Comparison of ENCODE assay signal across 6 cellular contexts in the genomic region with DNA sequence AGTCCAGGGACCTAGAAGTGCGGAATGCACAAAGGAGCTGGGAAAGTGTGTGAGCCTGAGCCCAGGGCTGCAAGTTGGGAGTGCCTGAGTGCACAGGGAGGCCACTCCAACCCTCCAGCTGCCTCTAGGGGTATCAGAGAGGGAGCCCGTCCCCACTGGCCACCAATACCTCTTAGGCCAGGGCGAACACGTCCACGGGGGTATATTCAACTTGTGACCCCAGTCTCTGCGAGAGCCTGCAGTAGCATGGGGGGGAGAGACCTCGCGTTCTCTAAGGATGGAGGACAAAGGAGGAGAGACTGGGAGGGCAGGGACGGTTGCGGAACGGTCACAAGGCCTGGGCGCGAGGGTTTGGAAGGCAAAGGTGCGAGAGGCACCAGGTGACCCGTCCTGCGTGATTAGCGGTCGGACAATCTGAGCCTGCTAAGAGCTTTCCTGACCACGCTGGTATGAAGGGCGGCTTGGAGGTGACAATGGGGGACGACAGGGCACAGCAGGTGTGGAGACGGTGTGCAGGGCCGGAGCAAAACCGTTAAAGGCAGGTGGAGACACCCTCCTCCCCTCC. TPM values are rescaled to one million over a fixed set of nuclear protein-coding genes. Genes with fewer than 3 reads are reported as not detected.
DNase-seq lines count a peak whose midpoint lies in the region; TF ChIP-seq lines count a peak whose summit lies in the region.

No MANE protein-coding gene starts in this region.

- CTCF ChIA-PET in A673 (lab: Charles Lee) = no interaction called here

- H3K27ac ChIP-seq in A673 (ENCODE audit: low read depth, low read length, poor library complexity, severe bottlenecking) = peak overlapping the region; percentile 90
- H3K27ac ChIP-seq in subcutaneous abdominal adipose tissue (ENCODE audit: low read depth, low read length) = peak overlapping the region; percentile 50

- intact Hi-C loops in A673 (cut with micrococcal nuclease; ENCODE audit: unreplicated experiment) = no loop called here

- no TSS peak for BruUV-seq in A673 (replicated peaks; lab: Mats Ljungman, UMichigan)

- TF ChIP-seq CTCF in A673 (conservative IDR thresholded peaks at IDR 0.05; ENCODE audit: low read depth, low read length) (no peak), fibroblast of villous mesenchyme (IDR thresholded peaks at IDR 0.05; ENCODE audit: insufficient read depth, low read depth, low read length) (no peak)

- peak overlapping the region; percentile 67 for H3K4me3 ChIP-seq in A673 (ENCODE audit: low read depth, low read length, poor library complexity, severe bottlenecking)
- peak overlapping the region; percentile 66 for H3K4me3 ChIP-seq in fibroblast of villous mesenchyme (ENCODE audit: low read depth, low read length)
- H3K4me3 ChIP-seq in subcutaneous abdominal adipose tissue (ENCODE audit: low read depth in 1 of 5, low read length in 5 of 5) = peak overlapping the region; percentile 61 to 81 (median 77)

- H3K36me3 ChIP-seq in A673 (ENCODE audit: insufficient read depth, low read length, poor library complexity, severe bottlenecking) (peaks cover 5% of the 10 kb centered on the region), subcutaneous abdominal adipose tissue (ENCODE audit: control insufficient read depth in 5 of 5, insufficient read depth in 5 of 5, low read length in 5 of 5) (peaks cover 0 to 32% (median 25%) of the 10 kb centered on the region in 5 donors)

- POLR2A ChIA-PET in A673 (lab: Charles Lee; ENCODE audit: low non-redundant PET) = interaction anchor here (0.7 kb wide), 1 partner anchor 405 kb away, joined by 7 read pairs; no protein-coding TSS in a partner anchor

- no peaks in the 10 kb centered on the region for H3K9me3 ChIP-seq in A673 (ENCODE audit: low read depth, low read length, poor library complexity, severe bottlenecking)
- H3K9me3 ChIP-seq in subcutaneous abdominal adipose tissue (ENCODE audit: control insufficient read depth in 5 of 5, low read length in 5 of 5) = no peaks in the 10 kb centered on the region

- DNase-seq in A673 (ENCODE audit: low spot score) (no peak), NCI-H69 (lab: John Stamatoyannopoulos, UW) (peak; percentile 58), fibroblast of villous mesenchyme (ENCODE audit: low read depth) (no peak), NCI-H524 treated with DMSO at 0.1 percent for 48 hours (lab: John Stamatoyannopoulos, UW) (no peak), cerebellar cortex (ENCODE audit: low spot score) (no peak)

- peaks cover 22% of the 10 kb centered on the region for H3K4me1 ChIP-seq in A673 (ENCODE audit: insufficient read depth, low read length, poor library complexity, severe bottlenecking)
- peaks cover 11 to 66% (median 48%) of the 10 kb centered on the region in 5 donors for H3K4me1 ChIP-seq in subcutaneous abdominal adipose tissue (ENCODE audit: control insufficient read depth in 5 of 5, insufficient read depth in 5 of 5, low read length in 5 of 5)

- H3K27me3 ChIP-seq in A673 (replicated peaks; ENCODE audit: insufficient read depth, low read depth, low read length, poor library complexity) = no peaks in the 10 kb centered on the region
- H3K27me3 ChIP-seq in subcutaneous abdominal adipose tissue (ENCODE audit: control insufficient read depth in 5 of 5, insufficient read depth in 4 of 5, low read length in 5 of 5) = no peaks in the 10 kb centered on the region

- H3K9ac ChIP-seq in subcutaneous abdominal adipose tissue (ENCODE audit: low read length in 5 of 5) = peak overlapping the region in 3 of 5 donors; percentile 40 to 87 (median 66)

RNA-seq across cellular contexts. Expression of a gene that starts 0.7 kb away (rescaled TPM):
- total RNA-seq in A673 (2021) (121 and 135 TPM in 2 replicates), fibroblast of villous mesenchyme (18.1 and 29.0 TPM in 2 replicates)

RNA-seq across cellular contexts. Expression of a gene that starts 13.7 kb away (rescaled TPM):
- total RNA-seq in A673 (2021) (70.2 and 83.5 TPM in 2 replicates), fibroblast of villous mesenchyme (9.1 and 18.4 TPM in 2 replicates)

RNA-seq across cellular contexts. Expression of a gene that starts 13.8 kb away (rescaled TPM):
- total RNA-seq in A673 (2021) (1,301 and 1,324 TPM in 2 replicates), fibroblast of villous mesenchyme (86.4 and 117 TPM in 2 replicates)

RNA-seq across cellular contexts. Expression of a gene that starts 35.6 kb away (rescaled TPM):
- 0.73 and 1.1 TPM in 2 replicates for total RNA-seq in A673 (2021)
- total RNA-seq in fibroblast of villous mesenchyme = under 0.01 and 0.64 TPM in 2 replicates

RNA-seq across cellular contexts. Expression of a gene that starts 56.5 kb away (rescaled TPM):
- total RNA-seq in A673 (2021) (1.1 and 1.7 TPM in 2 replicates), fibroblast of villous mesenchyme (0.64 and 1.3 TPM in 2 replicates)

Comparison
In these comparisons a context has a peak if more than half of its experiments do, and no peak if none do; other contexts are left out.
1. RNA of a gene that starts 13.8 kb away (total RNA-seq): 1,301 to 1,324 TPM in A673; 86.4 to 117 TPM in fibroblast of villous mesenchyme; every median in the first group is over 10 times any median in the second.
2. Peak in every context shown above with its lines, with median percentiles within 50 percentile points of each other: H3K4me3 ChIP-seq.